9 cellular contexts compared by ENCODE assay signal in the genomic region with DNA sequence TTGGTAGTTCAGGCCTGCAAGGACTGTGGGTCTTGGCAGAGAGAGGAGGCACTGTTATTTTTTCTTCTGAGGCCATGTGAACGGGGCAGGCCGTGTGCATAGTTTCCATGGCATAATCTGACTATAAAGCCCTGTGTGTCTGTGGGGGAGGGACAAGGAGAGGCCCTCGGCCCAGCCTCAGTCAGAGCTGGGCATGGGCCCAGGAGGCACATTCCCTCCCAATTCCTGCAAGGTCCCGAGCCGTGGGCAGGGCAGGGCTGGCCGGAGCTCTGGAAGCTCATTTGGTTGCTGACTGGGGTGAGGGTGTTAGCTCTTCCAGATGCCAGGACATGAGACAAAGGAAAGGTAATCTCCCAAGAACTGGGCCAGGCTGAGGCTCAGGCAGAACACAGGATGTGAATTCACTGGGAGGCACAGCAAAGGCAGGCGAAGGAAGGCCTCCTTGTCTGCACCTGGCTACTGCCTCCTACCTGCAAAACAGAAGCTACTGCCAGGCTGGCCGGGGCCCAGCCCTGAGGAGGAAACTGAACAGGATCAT. TPM values are rescaled to one million over a fixed set of nuclear protein-coding genes. Genes with fewer than 3 reads are reported as not detected.
DNase-seq lines count a peak whose midpoint lies in the region; ATAC-seq, FAIRE-seq and TF ChIP-seq lines count a peak whose summit lies in the region.
"Had no signal": no experiment of that assay in that cellular context is flagged by ENCODE, and none has a peak within 500 bp of the region (broad histone marks: within the 10 kb centered on the region; RNA-seq: fewer than 3 reads in every experiment).

No MANE protein-coding gene starts in this region.

- CTCF ChIA-PET in activated CD8-positive, alpha-beta T cell treated with anti-CD3 and anti-CD28 coated beads, Interleukin-2, amount 10 ng/mL, durations not matched to agents 7 days and 5 days (lab: Charles Lee): interaction anchor here (1.1 kb wide), 1 partner anchor 10 kb away, joined by 5 read pairs; no protein-coding TSS in a partner anchor

- FAIRE-seq in GM12892 (lab: Jason Lieb, UNC): no peak

- POLR2A ChIA-PET in activated CD8-positive, alpha-beta T cell treated with anti-CD3 and anti-CD28 coated beads, Interleukin-2, amount 10 ng/mL, durations not matched to agents 7 days and 5 days (lab: Charles Lee): no interaction called here

- H3K9me3 ChIP-seq in lung (ENCODE audit: control insufficient read depth in 2 of 2, insufficient read depth in 1 of 2, low read length in 1 of 2): no peaks in the 10 kb centered on the region
- H3K9me3 ChIP-seq in thyroid gland: no peaks in the 10 kb centered on the region

- peaks cover 15% of the 10 kb centered on the region for H3K27me3 Mint-ChIP-seq in activated CD8-positive, alpha-beta T cell treated with anti-CD3 and anti-CD28 coated beads, Interleukin-2, amount 10 ng/mL, durations not matched to agents 7 days and 5 days (ENCODE audit: low read depth)
- H3K27me3 Mint-ChIP-seq: activated naive CD4-positive, alpha-beta T cell treated with anti-CD3 and anti-CD28 coated beads, Interleukin-2, amount 50 U/mL, for 24 hours had no signal

- H3K9me3 Mint-ChIP-seq in activated CD8-positive, alpha-beta T cell treated with anti-CD3 and anti-CD28 coated beads, Interleukin-2, amount 10 ng/mL, durations not matched to agents 7 days and 5 days (ENCODE audit: insufficient read depth): no peaks in the 10 kb centered on the region
- H3K9me3 Mint-ChIP-seq: activated naive CD4-positive, alpha-beta T cell treated with anti-CD3 and anti-CD28 coated beads, Interleukin-2, amount 50 U/mL, for 24 hours had no signal

- no peaks in the 10 kb centered on the region for H3K27me3 ChIP-seq in lung (ENCODE audit: control insufficient read depth, insufficient read depth)
- no peaks in the 10 kb centered on the region for H3K27me3 ChIP-seq in thyroid gland

- DNase-seq in NCI-H446 treated with DMSO at 0.1 percent for 48 hours (lab: John Stamatoyannopoulos, UW) (peak; percentile 17), epithelial cell of esophagus (ENCODE audit: low read depth) (peak; percentile 83), lung (ENCODE audit: low spot score) (no peak), thyroid gland (peak; percentile 94), GM19238 (ENCODE audit: insufficient read length, low spot score) (no peak), GM12892 (ENCODE audit: insufficient read length) (no peak)
- no peak for DNase-seq in activated CD8-positive, alpha-beta T cell treated with anti-CD3 and anti-CD28 coated beads, Interleukin-2, amount 10 ng/mL, durations not matched to agents 7 days and 5 days
- DNase-seq in stimulated activated CD4-positive, alpha-beta T cell treated with anti-CD3 and anti-CD28 coated beads, Interleukin-4, amount 100 ng/mL, for 4 hours: no peak

- no peak overlapping the region for H3K27ac Mint-ChIP-seq in activated CD8-positive, alpha-beta T cell treated with anti-CD3 and anti-CD28 coated beads, Interleukin-2, amount 10 ng/mL, durations not matched to agents 7 days and 5 days
- H3K27ac Mint-ChIP-seq: activated naive CD4-positive, alpha-beta T cell treated with anti-CD3 and anti-CD28 coated beads, Interleukin-2, amount 50 U/mL, for 24 hours had no signal

- TF ChIP-seq POLR2A in thyroid gland (IDR thresholded peaks at IDR 0.05): peak in 1 of 2 donors; percentile 75
- TF ChIP-seq POLR2A in GM12892 (IDR thresholded peaks at IDR 0.05; ENCODE audit: low read depth, low read length): no peak

- no peaks in the 10 kb centered on the region for H3K36me3 Mint-ChIP-seq in activated CD8-positive, alpha-beta T cell treated with anti-CD3 and anti-CD28 coated beads, Interleukin-2, amount 10 ng/mL, durations not matched to agents 7 days and 5 days (ENCODE audit: low read depth)
- H3K36me3 Mint-ChIP-seq: activated naive CD4-positive, alpha-beta T cell treated with anti-CD3 and anti-CD28 coated beads, Interleukin-2, amount 50 U/mL, for 24 hours had no signal

- peak overlapping the region in 1 of 2 donors; percentile 0 for H3K27ac ChIP-seq in lung (ENCODE audit: low read depth in 1 of 2, low read length in 1 of 2)
- peak overlapping the region; percentile 85 to 99 (median 93) for H3K27ac ChIP-seq in thyroid gland

- intact Hi-C loops in thyroid gland (cut with DNase I): no loop called here

- WGBS in lung, 2 donors: 58 to 79% methylated on average over 8 of the region's 8 CpGs
- 16 to 18% methylated on average over 8 of the region's 8 CpGs for WGBS in thyroid gland, 2 donors

- no peak overlapping the region for H3K4me3 Mint-ChIP-seq in activated CD8-positive, alpha-beta T cell treated with anti-CD3 and anti-CD28 coated beads, Interleukin-2, amount 10 ng/mL, durations not matched to agents 7 days and 5 days
- H3K4me3 Mint-ChIP-seq: activated naive CD4-positive, alpha-beta T cell treated with anti-CD3 and anti-CD28 coated beads, Interleukin-2, amount 50 U/mL, for 24 hours had no signal

- peak; percentile 50 for ATAC-seq in lung (ENCODE audit: insufficient read depth, low FRiP score)
- ATAC-seq in activated CD8-positive, alpha-beta T cell treated with anti-CD3 and anti-CD28 coated beads, Interleukin-2, amount 10 ng/mL, durations not matched to agents 7 days and 5 days: no peak

- no peak overlapping the region for H3K4me3 ChIP-seq in epithelial cell of esophagus (ENCODE audit: low read length)
- H3K4me3 ChIP-seq in lung: no peak overlapping the region
- no peak overlapping the region for H3K4me3 ChIP-seq in thyroid gland (replicated peaks in 1 of 3)

- H3K4me1 Mint-ChIP-seq in activated CD8-positive, alpha-beta T cell treated with anti-CD3 and anti-CD28 coated beads, Interleukin-2, amount 10 ng/mL, durations not matched to agents 7 days and 5 days (ENCODE audit: low read depth): peaks cover 3% of the 10 kb centered on the region
- H3K4me1 Mint-ChIP-seq: activated naive CD4-positive, alpha-beta T cell treated with anti-CD3 and anti-CD28 coated beads, Interleukin-2, amount 50 U/mL, for 24 hours had no signal

- H3K36me3 ChIP-seq in lung (ENCODE audit: control insufficient read depth in 2 of 2, insufficient read depth in 2 of 2, low read length in 2 of 2) (no peaks in the 10 kb centered on the region), thyroid gland (no peaks in the 10 kb centered on the region)

- TF ChIP-seq CTCF in epithelial cell of esophagus (IDR thresholded peaks at IDR 0.05; ENCODE audit: insufficient read depth, low read depth, low read length, missing control alignments): peak; percentile 68
- no peak for TF ChIP-seq CTCF in lung (IDR thresholded peaks at IDR 0.05; ENCODE audit: control extremely low read depth, extremely low read depth)
- TF ChIP-seq CTCF in thyroid gland (IDR thresholded peaks at IDR 0.05): peak in 1 of 6 experiments; percentile 13

- H3K4me1 ChIP-seq in lung (ENCODE audit: control insufficient read depth in 2 of 2, insufficient read depth in 2 of 2, low read length in 2 of 2) (no peaks in the 10 kb centered on the region), thyroid gland (peaks cover 20 to 43% of the 10 kb centered on the region in 2 donors)

RNA-seq across cellular contexts. Expression of a gene that starts 22.0 kb away (rescaled TPM):
- 10 to 100 TPM; 30.3 to 43.5 TPM for total RNA-seq in lung
- 10 to 100 TPM; 11.0 to 12.8 TPM for polyA plus RNA-seq in lung
- 10 to 100 TPM; 41.0 to 83.0 (median 54.6) TPM for total RNA-seq in thyroid gland
- total RNA-seq in activated CD8-positive, alpha-beta T cell treated with anti-CD3 and anti-CD28 coated beads, Interleukin-2, amount 10 ng/mL, durations not matched to agents 7 days and 5 days: 1 to 10 TPM; 7.3 to 7.8 TPM
- 0.30 TPM for polyA plus RNA-seq in GM12892 (2012; ENCODE audit: missing spikeins)

Comparison
In these comparisons a context has a peak if more than half of its experiments do, and no peak if none do; other contexts are left out.
1. DNase-seq: peak in NCI-H446 treated with DMSO at 0.1 percent for 48 hours (single experiment), epithelial cell of esophagus (single experiment) and thyroid gland (2 of 2); none in lung (single experiment), activated CD8-positive, alpha-beta T cell treated with anti-CD3 and anti-CD28 coated beads, Interleukin-2, amount 10 ng/mL, durations not matched to agents 7 days and 5 days (single experiment), stimulated activated CD4-positive, alpha-beta T cell treated with anti-CD3 and anti-CD28 coated beads, Interleukin-4, amount 100 ng/mL, for 4 hours (0 of 2), GM19238 (single experiment) and GM12892 (single experiment).